ENCODE assay signal across 20 cellular contexts in genomic region chr15:82934100-82934880, GRCh38. TPM values are rescaled to one million over a fixed set of nuclear protein-coding genes. Genes with fewer than 3 reads are reported as not detected.
DNase-seq lines count a peak whose midpoint lies in the region; ATAC-seq, FAIRE-seq and TF ChIP-seq lines count a peak whose summit lies in the region.
"Had no signal": no experiment of that assay in that cellular context is flagged by ENCODE, and none has a peak within 500 bp of the region (broad histone marks: within the 10 kb centered on the region; RNA-seq: fewer than 3 reads in every experiment).

No MANE protein-coding gene starts in this region.

- H3K27ac Mint-ChIP-seq in activated CD4-positive, alpha-beta T cell treated with anti-CD3 and anti-CD28 coated beads, Interleukin-2, amount 10 ng/mL, durations not matched to agents 24 days and 14 days = peak overlapping the region; percentile 2
- H3K27ac Mint-ChIP-seq in dendritic cell treated with granulocyte-macrophage colony-stimulating factor and Interleukin-4, amounts not matched to agents 40 ng/mL and 50 ng/mL, for 4 days = peak overlapping the region; percentile 61
- H3K27ac Mint-ChIP-seq: CD4-positive, alpha-beta T cell; GM23338 had no signal

- H3K27ac ChIP-seq in pancreas = peak overlapping the region; percentile 38 to 81 (median 56)
- H3K27ac ChIP-seq: 22Rv1, KMS-11, SJCRH30 had no signal

- 52 to 54% methylated on average over 15 of the region's 15 CpGs for whole genome bisulfite sequencing in pancreas, 2 donors

- no peak overlapping the region for H3K4me3 Mint-ChIP-seq in activated CD4-positive, alpha-beta T cell treated with anti-CD3 and anti-CD28 coated beads, Interleukin-2, amount 10 ng/mL, durations not matched to agents 24 days and 14 days
- peak overlapping the region; percentile 32 for H3K4me3 Mint-ChIP-seq in dendritic cell treated with granulocyte-macrophage colony-stimulating factor and Interleukin-4, amounts not matched to agents 40 ng/mL and 50 ng/mL, for 4 days
- H3K4me3 Mint-ChIP-seq: CD4-positive, alpha-beta T cell; GM23338 had no signal

- no peak overlapping the region for H3K4me3 ChIP-seq in pancreas
- H3K4me3 ChIP-seq: GM23338, SJCRH30 had no signal

- no peaks in the 10 kb centered on the region for H3K36me3 Mint-ChIP-seq in activated CD4-positive, alpha-beta T cell treated with anti-CD3 and anti-CD28 coated beads, Interleukin-2, amount 10 ng/mL, durations not matched to agents 24 days and 14 days (ENCODE audit: low read depth)
- peaks cover 58% of the 10 kb centered on the region for H3K36me3 Mint-ChIP-seq in dendritic cell treated with granulocyte-macrophage colony-stimulating factor and Interleukin-4, amounts not matched to agents 40 ng/mL and 50 ng/mL, for 4 days (ENCODE audit: low read depth)

- intact Hi-C loops in activated CD4-positive, alpha-beta T cell treated with anti-CD3 and anti-CD28 coated beads, Interleukin-2, amount 10 ng/mL, durations not matched to agents 24 days and 14 days (cut with micrococcal nuclease) = no loop called here
- intact Hi-C loops in dendritic cell treated with granulocyte-macrophage colony-stimulating factor and Interleukin-4, amounts not matched to agents 40 ng/mL and 50 ng/mL, for 4 days (cut with micrococcal nuclease) = no loop called here
- intact Hi-C loops in pancreas (cut with DNase I) = no loop called here

- H3K4me1 ChIP-seq in pancreas = peaks cover 27 to 48% (median 41%) of the 10 kb centered on the region in 3 donors
- H3K4me1 ChIP-seq: SJCRH30 had no signal

- no peaks in the 10 kb centered on the region for H3K9me3 ChIP-seq in pancreas
- H3K9me3 ChIP-seq: SJCRH30 had no signal

- H3K36me3 ChIP-seq in pancreas = no peaks in the 10 kb centered on the region
- H3K36me3 ChIP-seq: SJCRH30 had no signal

- no peak for FAIRE-seq in pancreas (lab: Jason Lieb, UNC)
- FAIRE-seq: GM12891, GM19239 had no signal

- TF ChIP-seq CTCF in pancreas (IDR thresholded peaks at IDR 0.05) = no peak

- H3K27me3 Mint-ChIP-seq in activated CD4-positive, alpha-beta T cell treated with anti-CD3 and anti-CD28 coated beads, Interleukin-2, amount 10 ng/mL, durations not matched to agents 24 days and 14 days = peaks cover 10% of the 10 kb centered on the region
- H3K27me3 Mint-ChIP-seq in dendritic cell treated with granulocyte-macrophage colony-stimulating factor and Interleukin-4, amounts not matched to agents 40 ng/mL and 50 ng/mL, for 4 days = no peaks in the 10 kb centered on the region

- no peaks in the 10 kb centered on the region for H3K27me3 ChIP-seq in pancreas
- H3K27me3 ChIP-seq: SJCRH30 had no signal

- peaks cover 19% of the 10 kb centered on the region for H3K4me1 Mint-ChIP-seq in activated CD4-positive, alpha-beta T cell treated with anti-CD3 and anti-CD28 coated beads, Interleukin-2, amount 10 ng/mL, durations not matched to agents 24 days and 14 days
- peaks cover 83% of the 10 kb centered on the region for H3K4me1 Mint-ChIP-seq in dendritic cell treated with granulocyte-macrophage colony-stimulating factor and Interleukin-4, amounts not matched to agents 40 ng/mL and 50 ng/mL, for 4 days (ENCODE audit: low read depth)

- DNase-seq in activated CD4-positive, alpha-beta T cell treated with anti-CD3 and anti-CD28 coated beads, Interleukin-2, amount 10 ng/mL, durations not matched to agents 24 days and 14 days = no peak
- DNase-seq in activated CD4-positive, alpha-beta T cell treated with anti-CD3 and anti-CD28 coated beads for 1 hour = no peak
- DNase-seq in pancreas (peak in 2 of 6 donors; percentile 65 to 71), AML-193 (lab: John Stamatoyannopoulos, UW) (no peak), islet precursor cell (no peak), NCI-H524 treated with DMSO at 0.1 percent for 48 hours (lab: John Stamatoyannopoulos, UW) (no peak), cerebellar nuclear complex (lab: John Stamatoyannopoulos, UW) (no peak)
- DNase-seq: CD4-positive, alpha-beta T cell; EL; NCI-H1417; NCI-H1930; NCI-H345; NCI-H526; SJCRH30 had no signal

- H3K9me3 Mint-ChIP-seq in activated CD4-positive, alpha-beta T cell treated with anti-CD3 and anti-CD28 coated beads, Interleukin-2, amount 10 ng/mL, durations not matched to agents 24 days and 14 days = no peaks in the 10 kb centered on the region
- H3K9me3 Mint-ChIP-seq in dendritic cell treated with granulocyte-macrophage colony-stimulating factor and Interleukin-4, amounts not matched to agents 40 ng/mL and 50 ng/mL, for 4 days = no peaks in the 10 kb centered on the region
- H3K9me3 Mint-ChIP-seq: CD4-positive, alpha-beta T cell; GM23338 had no signal

- ATAC-seq in pancreas = peak; percentile 33 to 65 (median 54)
- ATAC-seq: GM23338 had no signal

RNA-seq across cellular contexts. Expression of gene HOMER2, which starts 18.2 kb away (rescaled TPM):
- 29.3 and 32.1 TPM in 2 replicates for total RNA-seq in activated CD4-positive, alpha-beta T cell treated with anti-CD3 and anti-CD28 coated beads, Interleukin-2, amount 10 ng/mL, durations not matched to agents 24 days and 14 days
- total RNA-seq in pancreas = 100 to 1,000 TPM in 5 of 6 donors, 10 to 100 TPM in 1; 82.1 to 180 (median 147) TPM
- 10 to 100 TPM; 76.8 to 92.2 TPM for polyA plus RNA-seq in pancreas

RNA-seq across cellular contexts. Expression of gene RAMAC, which starts 51.7 kb away (rescaled TPM):
- 23.9 and 26.4 TPM in 2 replicates for total RNA-seq in activated CD4-positive, alpha-beta T cell treated with anti-CD3 and anti-CD28 coated beads, Interleukin-2, amount 10 ng/mL, durations not matched to agents 24 days and 14 days
- total RNA-seq in pancreas = 10 to 100 TPM in 2 of 6 donors, 1 to 10 TPM in 4; 7.0 to 12.7 (median 9.0) TPM
- polyA plus RNA-seq in pancreas = 10 to 100 TPM in 1 of 2 donors, 1 to 10 TPM in 1; 9.9 to 15.5 TPM
